Comparison of ENCODE assay signal across 18 cellular contexts in genomic region chr3:122493296-122493695, GRCh38. TPM values are rescaled to one million over a fixed set of nuclear protein-coding genes. Genes with fewer than 3 reads are reported as not detected.
DNase-seq lines count a peak whose midpoint lies in the region; ATAC-seq and TF ChIP-seq lines count a peak whose summit lies in the region.
"Had no signal": no experiment of that assay in that cellular context is flagged by ENCODE, and none has a peak within 500 bp of the region (broad histone marks: within the 10 kb centered on the region; RNA-seq: fewer than 3 reads in every experiment).

No MANE protein-coding gene starts in this region.

- no peak for ATAC-seq in HG03571 (IDR thresholded peaks at IDR 0.05; ENCODE audit: unreplicated experiment)
- ATAC-seq: activated naive CD4-positive, alpha-beta T cell treated with anti-CD3 and anti-CD28 coated beads, Interleukin-2, amount 50 U/mL, for 72 hours; CD8-positive, alpha-beta T cell; stimulated activated naive CD8-positive, alpha-beta T cell treated with anti-CD3 and anti-CD28 coated beads, Interleukin-15, Interleukin-2, amounts not matched to agents 100 U/mL and 50 U/mL, for 24 hours had no signal

- TF ChIP-seq CTCF in mammary epithelial cell (conservative IDR thresholded peaks at IDR 0.05 in 1 of 2, IDR thresholded peaks at IDR 0.05 in 1 of 2; ENCODE audit: extremely low read depth in 1 of 2, insufficient read depth in 1 of 2, low read depth in 1 of 2, low read length in 2 of 2) (no peak), osteoblast (IDR thresholded peaks at IDR 0.05; ENCODE audit: extremely low read depth, low read depth, low read length) (no peak)

- H3K9me3 ChIP-seq in mammary epithelial cell (replicated peaks; ENCODE audit: insufficient read depth, low read length) (no peaks in the 10 kb centered on the region), osteoblast (ENCODE audit: low read depth, low read length) (no peaks in the 10 kb centered on the region)
- no peaks in the 10 kb centered on the region for H3K9me3 ChIP-seq in CD4-positive, alpha-beta memory T cell (ENCODE audit: control insufficient read depth in 1 of 2, low read length in 2 of 2)
- H3K9me3 ChIP-seq: MG63 had no signal

- peaks cover 21 to 45% (median 24%) of the 10 kb centered on the region in 4 donors for H3K4me1 Mint-ChIP-seq in CD4-positive, alpha-beta memory T cell

- H3K4me1 ChIP-seq in mammary epithelial cell (ENCODE audit: insufficient read depth, low read length) (peaks cover 37% of the 10 kb centered on the region), osteoblast (ENCODE audit: insufficient read depth, low read length) (peaks cover 33% of the 10 kb centered on the region)
- H3K4me1 ChIP-seq in CD4-positive, alpha-beta memory T cell (ENCODE audit: insufficient read depth, low read length) = peaks cover 21% of the 10 kb centered on the region

- peaks cover 8% of the 10 kb centered on the region for H3K36me3 ChIP-seq in mammary epithelial cell (ENCODE audit: insufficient read depth, low read length)
- H3K36me3 ChIP-seq in osteoblast (ENCODE audit: insufficient read depth, low read length) = peaks cover 18% of the 10 kb centered on the region
- peaks cover 9% of the 10 kb centered on the region for H3K36me3 ChIP-seq in CD4-positive, alpha-beta memory T cell (ENCODE audit: insufficient read depth, low read length)

- DNase-seq in GM03348 (ENCODE audit: low spot score) (peak; percentile 54), NCI-H2107 (lab: John Stamatoyannopoulos, UW) (peak; percentile 35), mammary epithelial cell (peak; percentile 84), osteoblast (ENCODE audit: insufficient read length, low spot score, missing footprints) (peak; percentile 79), NCI-H1694 (lab: John Stamatoyannopoulos, UW) (no peak), HK-2 (ENCODE audit: unreplicated experiment) (no peak)
- DNase-seq in CD4-positive, alpha-beta memory T cell = no peak
- DNase-seq: CD8-positive, alpha-beta T cell; erythroblast; MG63; NK-92 treated with Interleukin-12 subunit alpha and Interleukin-12 subunit beta, amount 100 ng/mL, for 24 hours; stimulated activated naive CD8-positive, alpha-beta T cell treated with anti-CD3 and anti-CD28 coated beads, Interleukin-15, Interleukin-2, amounts not matched to agents 100 U/mL and 50 U/mL, for 24 hours had no signal

- H2AFZ ChIP-seq in mammary epithelial cell (ENCODE audit: low read depth, low read length) (no peak overlapping the region), osteoblast (ENCODE audit: low read length) (no peak overlapping the region)

- H3K27ac Mint-ChIP-seq in CD4-positive, alpha-beta memory T cell = peak overlapping the region in 2 of 7 donors; percentile 29 to 44
- H3K27ac Mint-ChIP-seq: activated naive CD4-positive, alpha-beta T cell treated with anti-CD3 and anti-CD28 coated beads, Interleukin-2, amount 50 U/mL, for 72 hours; CD8-positive, alpha-beta T cell had no signal

- H3K27ac ChIP-seq in mammary epithelial cell (ENCODE audit: insufficient read depth, low read depth, low read length) = peak overlapping the region; percentile 6
- peak overlapping the region; percentile 52 for H3K27ac ChIP-seq in osteoblast (ENCODE audit: low read depth, low read length)
- H3K27ac ChIP-seq in CD4-positive, alpha-beta memory T cell (ENCODE audit: low read depth, low read length) = no peak overlapping the region
- H3K27ac ChIP-seq: skin epidermis, VCaP had no signal

- H3K4me3 ChIP-seq in mammary epithelial cell (replicated peaks in 1 of 3; ENCODE audit: insufficient read depth in 1 of 3, low read depth in 2 of 3, low read length in 3 of 3) = no peak overlapping the region
- H3K4me3 ChIP-seq in osteoblast (ENCODE audit: insufficient read depth, low read length) = no peak overlapping the region
- H3K4me3 ChIP-seq in CD4-positive, alpha-beta memory T cell (ENCODE audit: low read length in 2 of 2) = no peak overlapping the region
- H3K4me3 ChIP-seq: lung, MG63, skin epidermis had no signal

- POLR2A ChIA-PET in CD4-positive, alpha-beta memory T cell (lab: Charles Lee; ENCODE audit: partially characterized antibody) = interaction anchor here (1.1 kb wide), 1 partner anchor 50 kb away, joined by 3 read pairs; no protein-coding TSS in a partner anchor

- 8% methylated on average over 3 of the region's 3 CpGs for WGBS in mammary epithelial cell (ENCODE audit: low coverage, missing lambda C conversion rate)

- intact Hi-C loops in mammary epithelial cell (cut with micrococcal nuclease) = no loop called here
- intact Hi-C loops in CD4-positive, alpha-beta memory T cell (cut with micrococcal nuclease) = no loop called here

- dilution Hi-C loops in mammary epithelial cell (cut with HindIII; ENCODE audit: low sequenced_read_pairs) = no loop called here

- no peaks in the 10 kb centered on the region for H3K27me3 ChIP-seq in mammary epithelial cell (ENCODE audit: insufficient read depth, low read length)
- H3K27me3 ChIP-seq in osteoblast (ENCODE audit: insufficient read depth, low read length) = no peaks in the 10 kb centered on the region
- no peaks in the 10 kb centered on the region for H3K27me3 ChIP-seq in CD4-positive, alpha-beta memory T cell (ENCODE audit: insufficient read depth, low read length)
- H3K27me3 ChIP-seq: MG63 had no signal

- H3K27me3 Mint-ChIP-seq in CD4-positive, alpha-beta memory T cell = no peaks in the 10 kb centered on the region

- H3K79me2 ChIP-seq in mammary epithelial cell (ENCODE audit: insufficient read depth, low read length) (peaks cover 62% of the 10 kb centered on the region), osteoblast (ENCODE audit: insufficient read depth, low read length) (peaks cover 73% of the 10 kb centered on the region)

- peaks cover 39 to 47% of the 10 kb centered on the region in 2 donors for H3K36me3 Mint-ChIP-seq in CD4-positive, alpha-beta memory T cell

- CTCF ChIA-PET in mammary epithelial cell (lab: Charles Lee; ENCODE audit: low non-redundant PET) = no interaction called here
- CTCF ChIA-PET in CD4-positive, alpha-beta memory T cell (lab: Charles Lee; ENCODE audit: partially characterized antibody) = interaction anchor here (1.3 kb wide), 1 partner anchor 8 kb away, joined by 3 read pairs; no protein-coding TSS in a partner anchor

- H4K20me1 ChIP-seq in mammary epithelial cell (ENCODE audit: insufficient read depth, low read length) = no peaks in the 10 kb centered on the region
- peaks cover 40% of the 10 kb centered on the region for H4K20me1 ChIP-seq in osteoblast (ENCODE audit: insufficient read depth, low read length)

- H3K4me3 Mint-ChIP-seq in CD4-positive, alpha-beta memory T cell = no peak overlapping the region
- H3K4me3 Mint-ChIP-seq: CD8-positive, alpha-beta T cell; neural crest cell had no signal

- no peak overlapping the region for H3K9ac ChIP-seq in mammary epithelial cell (ENCODE audit: insufficient read depth, low read length)

- H3K4me2 ChIP-seq in mammary epithelial cell (ENCODE audit: insufficient read depth, low read depth, low read length) (peak overlapping the region; percentile 41), osteoblast (ENCODE audit: insufficient read depth, low read length) (peak overlapping the region; percentile 47)

- BruUV-seq in mammary epithelial cell (replicated peaks; lab: Mats Ljungman, UMichigan) = no TSS peak

- in situ Hi-C loops in mammary epithelial cell (cut with MboI; ENCODE audit: low sequenced_read_pairs in 2 of 2) = no loop called here

- H3K9me3 Mint-ChIP-seq in CD4-positive, alpha-beta memory T cell = no peaks in the 10 kb centered on the region
- H3K9me3 Mint-ChIP-seq: activated naive CD4-positive, alpha-beta T cell treated with anti-CD3 and anti-CD28 coated beads, Interleukin-2, amount 50 U/mL, for 72 hours; CD8-positive, alpha-beta T cell; neural crest cell had no signal

RNA-seq across cellular contexts. Expression of gene KPNA1, which starts 21.4 kb away (rescaled TPM):
- total RNA-seq in mammary epithelial cell (10 to 100 TPM; 70.0 to 95.3 TPM), osteoblast (44.5 and 48.1 TPM in 2 replicates)
- polyA plus RNA-seq in mammary epithelial cell = 44.1 TPM
- 67.4 TPM for polyA minus RNA-seq in mammary epithelial cell
- 10 to 100 TPM; 67.4 to 71.5 TPM for total RNA-seq in CD4-positive, alpha-beta memory T cell
- polyA plus RNA-seq in CD4-positive, alpha-beta memory T cell = 10 to 100 TPM; 45.6 to 51.3 TPM

Comparison
In these comparisons a context has a peak if more than half of its experiments do, and no peak if none do; other contexts are left out.
1. DNase-seq: peak in GM03348 (single experiment), NCI-H2107 (single experiment), mammary epithelial cell (single experiment) and osteoblast (single experiment); none in NCI-H1694 (single experiment), CD4-positive, alpha-beta memory T cell (0 of 5) and HK-2 (single experiment).